Comparison of ENCODE assay signal across 8 cellular contexts in the genomic region with DNA sequence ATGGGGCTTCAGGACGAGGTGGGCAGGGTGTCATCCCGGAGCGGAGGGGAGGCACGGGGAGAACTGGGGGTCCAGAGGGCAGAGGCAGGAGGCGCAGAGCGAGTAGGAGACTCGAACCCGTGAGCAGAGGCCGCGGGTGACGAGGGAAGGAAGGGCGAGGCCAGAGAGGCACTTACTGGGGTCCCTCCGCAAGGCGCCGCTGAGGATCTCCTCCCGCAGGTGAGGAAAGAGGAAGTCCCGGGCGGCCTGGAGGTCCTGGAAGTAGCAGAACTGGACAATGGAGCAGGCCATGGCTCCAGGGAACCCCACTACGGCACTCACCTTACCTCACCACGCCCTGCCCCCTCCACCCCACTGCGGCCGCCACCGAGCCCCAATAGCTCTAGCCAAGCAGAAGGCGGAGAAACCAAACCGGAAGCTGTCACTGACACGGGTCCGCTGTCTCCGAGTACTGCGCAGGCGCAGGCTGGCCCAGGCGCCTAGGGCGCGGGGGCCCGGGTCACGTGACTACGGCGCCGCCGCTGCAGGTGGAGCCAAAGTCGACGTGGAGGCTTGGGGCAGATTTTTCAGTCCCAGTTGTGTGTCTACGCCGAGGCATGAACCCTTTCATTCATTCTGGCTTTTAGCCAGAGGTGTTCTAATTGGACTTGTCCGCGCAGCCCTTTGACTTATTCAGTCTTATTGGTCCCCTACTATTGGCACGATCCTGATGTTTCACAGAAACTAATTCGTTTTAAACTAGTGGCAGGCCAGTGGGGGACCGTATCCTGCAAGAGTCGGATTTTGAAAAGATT. TPM values are rescaled to one million over a fixed set of nuclear protein-coding genes. Genes with fewer than 3 reads are reported as not detected.
DNase-seq lines count a peak whose midpoint lies in the region; ATAC-seq lines count a peak whose summit lies in the region.

A gene with protein sequence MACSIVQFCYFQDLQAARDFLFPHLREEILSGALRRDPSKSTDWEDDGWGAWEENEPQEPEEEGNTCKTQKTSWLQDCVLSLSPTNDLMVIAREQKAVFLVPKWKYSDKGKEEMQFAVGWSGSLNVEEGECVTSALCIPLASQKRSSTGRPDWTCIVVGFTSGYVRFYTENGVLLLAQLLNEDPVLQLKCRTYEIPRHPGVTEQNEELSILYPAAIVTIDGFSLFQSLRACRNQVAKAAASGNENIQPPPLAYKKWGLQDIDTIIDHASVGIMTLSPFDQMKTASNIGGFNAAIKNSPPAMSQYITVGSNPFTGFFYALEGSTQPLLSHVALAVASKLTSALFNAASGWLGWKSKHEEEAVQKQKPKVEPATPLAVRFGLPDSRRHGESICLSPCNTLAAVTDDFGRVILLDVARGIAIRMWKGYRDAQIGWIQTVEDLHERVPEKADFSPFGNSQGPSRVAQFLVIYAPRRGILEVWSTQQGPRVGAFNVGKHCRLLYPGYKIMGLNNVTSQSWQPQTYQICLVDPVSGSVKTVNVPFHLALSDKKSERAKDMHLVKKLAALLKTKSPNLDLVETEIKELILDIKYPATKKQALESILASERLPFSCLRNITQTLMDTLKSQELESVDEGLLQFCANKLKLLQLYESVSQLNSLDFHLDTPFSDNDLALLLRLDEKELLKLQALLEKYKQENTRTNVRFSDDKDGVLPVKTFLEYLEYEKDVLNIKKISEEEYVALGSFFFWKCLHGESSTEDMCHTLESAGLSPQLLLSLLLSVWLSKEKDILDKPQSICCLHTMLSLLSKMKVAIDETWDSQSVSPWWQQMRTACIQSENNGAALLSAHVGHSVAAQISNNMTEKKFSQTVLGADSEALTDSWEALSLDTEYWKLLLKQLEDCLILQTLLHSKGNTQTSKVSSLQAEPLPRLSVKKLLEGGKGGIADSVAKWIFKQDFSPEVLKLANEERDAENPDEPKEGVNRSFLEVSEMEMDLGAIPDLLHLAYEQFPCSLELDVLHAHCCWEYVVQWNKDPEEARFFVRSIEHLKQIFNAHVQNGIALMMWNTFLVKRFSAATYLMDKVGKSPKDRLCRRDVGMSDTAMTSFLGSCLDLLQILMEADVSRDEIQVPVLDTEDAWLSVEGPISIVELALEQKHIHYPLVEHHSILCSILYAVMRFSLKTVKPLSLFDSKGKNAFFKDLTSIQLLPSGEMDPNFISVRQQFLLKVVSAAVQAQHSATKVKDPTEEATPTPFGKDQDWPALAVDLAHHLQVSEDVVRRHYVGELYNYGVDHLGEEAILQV (N-terminal part only) (minus strand): TSS at position 407 of the 794 bp plus-strand sequence. CDS start 116 bp downstream, at position 291.

- H3K9me3 ChIP-seq in endocrine pancreas (ENCODE audit: control insufficient read depth, low read length) (no peaks in the 10 kb centered on the region), mesenchymal stem cell (ENCODE audit: control insufficient read depth, low read length) (no peaks in the 10 kb centered on the region)

- H4K91ac ChIP-seq in mesenchymal stem cell (ENCODE audit: low read length) = peak within 1 kb of the TSS; percentile 91

- peaks cover 3% of the 10 kb centered on the region for H3K79me1 ChIP-seq in mesenchymal stem cell (replicated peaks; ENCODE audit: low read length, poor library complexity, severe bottlenecking)

- H3K14ac ChIP-seq in mesenchymal stem cell (ENCODE audit: low read length in 2 of 2) = peak within 1 kb of the TSS in 1 of 2 experiments; percentile 98

- no peak within 1 kb of the TSS for H2AK5ac ChIP-seq in mesenchymal stem cell (ENCODE audit: low read length, severe bottlenecking)

- H2BK120ac ChIP-seq in mesenchymal stem cell (ENCODE audit: low read depth, low read length) = peak within 1 kb of the TSS; percentile 11

- H3K4me1 ChIP-seq in endocrine pancreas (ENCODE audit: control insufficient read depth, insufficient read depth, low read length) = peaks cover 29% of the 10 kb centered on the region
- no peaks in the 10 kb centered on the region for H3K4me1 ChIP-seq in mesenchymal stem cell (ENCODE audit: control insufficient read depth, insufficient read depth, low read depth, low read length)

- peak within 1 kb of the TSS; percentile 81 for H3K4me2 ChIP-seq in mesenchymal stem cell (ENCODE audit: low read length, poor library complexity, severe bottlenecking)

- ATAC-seq in GM21360 (IDR thresholded peaks at IDR 0.05; ENCODE audit: unreplicated experiment) = peak; percentile 98

- peak within 1 kb of the TSS in 1 of 2 experiments; percentile 95 for H3K23ac ChIP-seq in mesenchymal stem cell (ENCODE audit: low read length in 2 of 2)

- peak within 1 kb of the TSS; percentile 97 for H3K9ac ChIP-seq in endocrine pancreas (ENCODE audit: control insufficient read depth, insufficient read depth, low read length)
- peak within 1 kb of the TSS; percentile 98 for H3K9ac ChIP-seq in mesenchymal stem cell (ENCODE audit: low read length)

- no peaks in the 10 kb centered on the region for H3K36me3 ChIP-seq in endocrine pancreas (ENCODE audit: control insufficient read depth, insufficient read depth, low read length)
- H3K36me3 ChIP-seq in mesenchymal stem cell (ENCODE audit: control insufficient read depth in 1 of 2, insufficient read depth in 2 of 2, low read depth in 1 of 2, low read length in 2 of 2) = peaks cover 3 to 27% of the 10 kb centered on the region in 2 experiments

- peak within 1 kb of the TSS; percentile 67 for H2BK5ac ChIP-seq in mesenchymal stem cell (ENCODE audit: low read depth, low read length, poor library complexity, severe bottlenecking)

- H3K4me3 ChIP-seq in endocrine pancreas (ENCODE audit: control insufficient read depth, insufficient read depth, low read length) (peak within 1 kb of the TSS; percentile 95), mesenchymal stem cell (ENCODE audit: insufficient read depth in 1 of 2, low read depth in 1 of 2, low read length in 2 of 2) (peak within 1 kb of the TSS; percentile 75 to 96)

- peak within 1 kb of the TSS; percentile 80 for H3K27ac ChIP-seq in mesenchymal stem cell (ENCODE audit: low read length, poor library complexity, severe bottlenecking)

- H2AFZ ChIP-seq in mesenchymal stem cell (ENCODE audit: low read depth, low read length) = peak within 1 kb of the TSS; percentile 46

- H3K4ac ChIP-seq in mesenchymal stem cell (ENCODE audit: low read depth in 1 of 2, low read length in 2 of 2) = peak within 1 kb of the TSS; percentile 26 to 99

- H2BK15ac ChIP-seq in mesenchymal stem cell (ENCODE audit: low read depth, poor library complexity, severe bottlenecking) = peak within 1 kb of the TSS; percentile 68

- peak within 1 kb of the TSS; percentile 61 to 99 for H3K18ac ChIP-seq in mesenchymal stem cell (ENCODE audit: low read depth in 1 of 2, low read length in 2 of 2)

- H2BK12ac ChIP-seq in mesenchymal stem cell (ENCODE audit: low read length in 2 of 2) = peak within 1 kb of the TSS in 1 of 2 experiments; percentile 64

- DNase-seq in COLO829 (ENCODE audit: low spot score) (peak; percentile 98), HT-29 (ENCODE audit: low spot score) (peak; percentile 98), mesenchymal stem cell (peak; percentile 89)
- DNase-seq in NK-92 treated with Interleukin-12 subunit alpha and Interleukin-12 subunit beta, amount 100 ng/mL, for 24 hours (lab: John Stamatoyannopoulos, UW) = peak; percentile 95
- peak; percentile 98 for DNase-seq in activated CD8-positive, alpha-beta memory T cell treated with anti-CD3 and anti-CD28 coated beads for 24 hours
- peak; percentile 93 for DNase-seq in stimulated activated CD8-positive, alpha-beta memory T cell treated with anti-CD3 and anti-CD28 coated beads, Interleukin-12 subunit alpha, Interleukin-12 subunit beta, amount 100 ng/mL, for 4 hours (ENCODE audit: low read depth)

- WGBS in mesenchymal stem cell = under 1% methylated on average over 43 of the region's 49 CpGs

- H3K27me3 ChIP-seq in endocrine pancreas (ENCODE audit: control insufficient read depth, insufficient read depth, low read length) (no peaks in the 10 kb centered on the region), mesenchymal stem cell (ENCODE audit: control insufficient read depth in 1 of 2, insufficient read depth in 1 of 2, low read length in 2 of 2) (no peaks in the 10 kb centered on the region)

- H4K8ac ChIP-seq in mesenchymal stem cell (ENCODE audit: low read length) = peak within 1 kb of the TSS; percentile 69

RNA-seq across cellular contexts. Expression of the gene that starts here (rescaled TPM):
- total RNA-seq in HT-29 (2014; rRNA removed; shearing (Covaris generic)) = 6.9 and 8.7 TPM in 2 replicates
- 14.5 TPM for polyA plus RNA-seq in mesenchymal stem cell (2013, experiment 1 of 2)
- polyA plus RNA-seq in mesenchymal stem cell (2013, experiment 2 of 2) = 14.2 TPM

Comparison
In these comparisons a context has a peak if more than half of its experiments do, and no peak if none do; other contexts are left out.
1. Peak in every context shown above with its lines: DNase-seq, ATAC-seq, H3K4me3 ChIP-seq and H3K27ac ChIP-seq.